Comparison of ENCODE assay signal across 26 cellular contexts in the genomic region with DNA sequence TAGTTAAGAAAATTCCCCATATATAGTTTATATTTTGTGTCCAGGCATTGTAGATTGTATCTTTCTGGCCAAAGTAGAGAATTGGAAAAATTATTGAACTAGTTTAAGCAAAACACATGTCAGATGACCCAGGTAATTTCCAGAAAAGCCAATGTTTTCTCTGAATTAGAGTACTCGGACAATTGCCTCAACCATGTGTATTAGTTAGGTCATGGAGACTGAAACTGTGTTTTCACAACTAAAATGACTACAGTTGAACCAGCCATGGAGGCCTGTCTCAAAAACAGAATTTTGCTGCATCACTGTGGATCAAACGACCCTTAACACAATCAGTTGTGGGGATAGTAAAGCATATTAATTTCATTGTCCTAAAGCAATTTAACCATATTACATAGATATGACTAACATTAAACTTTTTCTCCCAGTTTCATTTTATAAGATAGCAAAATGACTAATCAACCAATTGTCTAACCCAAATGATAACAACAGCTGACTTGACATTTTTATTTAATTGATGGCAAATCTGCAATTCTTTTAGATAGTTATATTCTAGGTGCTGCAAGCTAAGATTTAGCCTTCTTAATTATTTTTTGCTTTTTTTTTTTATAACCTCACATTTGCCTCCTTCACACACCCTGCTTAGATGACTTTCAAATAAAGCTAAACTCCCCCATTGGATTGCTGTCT.
"Had no signal": no experiment of that assay in that cellular context is flagged by ENCODE, and none has a peak within 500 bp of the region (broad histone marks: within the 10 kb centered on the region; RNA-seq: fewer than 3 reads in every experiment).

No MANE protein-coding gene starts in this region.

- H3K4me2 ChIP-seq: hepatocyte, neural progenitor cell, smooth muscle cell had no signal

- H3K36me3 ChIP-seq: esophagus muscularis mucosa, gastroesophageal sphincter, heart left ventricle, left lung, neural progenitor cell, tibial artery had no signal

- H3K79me2 ChIP-seq: hepatocyte, parathyroid adenoma had no signal

- H3K27me3 ChIP-seq: esophagus muscularis mucosa, gastroesophageal sphincter, testis, tibial artery had no signal

- H3K9me3 ChIP-seq: left lung, testis, tibial artery had no signal

- H2AFZ ChIP-seq: hepatocyte, neural progenitor cell, parathyroid adenoma had no signal

- H3K9ac ChIP-seq: neural progenitor cell, parathyroid adenoma had no signal

- ATAC-seq: foreskin keratinocyte; gastroesophageal sphincter; heart left ventricle; left cardiac atrium; left lung; naive thymus-derived CD4-positive, alpha-beta T cell; sciatic nerve had no signal

- FAIRE-seq: colon, endothelial cell of umbilical vein, islet of Langerhans had no signal

- H3K27ac ChIP-seq: dorsolateral prefrontal cortex, esophagus muscularis mucosa, foreskin keratinocyte, gastroesophageal sphincter, heart left ventricle, hepatocyte, left lung, neural progenitor cell, parathyroid adenoma, testis, tibial artery had no signal

- DNase-seq: dorsolateral prefrontal cortex; effector CD4-positive, alpha-beta T cell; foreskin keratinocyte; heart left ventricle; left cardiac atrium; left lung; mesenchymal stem cell; naive thymus-derived CD4-positive, alpha-beta T cell; stimulated activated CD4-positive, alpha-beta T cell treated with anti-CD3 and anti-CD28 coated beads, Interleukin-12 subunit alpha, Interleukin-12 subunit beta, amount 100 ng/mL, for 4 hours; stimulated activated CD4-positive, alpha-beta T cell treated with anti-CD3 and anti-CD28 coated beads, Interleukin-1b, Interleukin-23, amount 100 ng/mL, for 48 hours; stimulated activated CD4-positive, alpha-beta T cell treated with anti-CD3 and anti-CD28 coated beads, Interleukin-4, amount 100 ng/mL, for 1 hour; stimulated activated CD8-positive, alpha-beta memory T cell treated with anti-CD3 and anti-CD28 coated beads, Interleukin-4, amount 100 ng/mL, for 48 hours; stimulated activated naive CD4-positive, alpha-beta T cell; substantia nigra; testis; tibial artery had no signal

- H3K4me1 ChIP-seq: esophagus muscularis mucosa, gastroesophageal sphincter, heart left ventricle, neural progenitor cell, parathyroid adenoma, testis had no signal

- H3K4me3 ChIP-seq: dorsolateral prefrontal cortex, esophagus muscularis mucosa, gastroesophageal sphincter, heart left ventricle, hepatocyte, left lung, neural progenitor cell, smooth muscle cell, testis, tibial artery had no signal
